In the genomic region with DNA sequence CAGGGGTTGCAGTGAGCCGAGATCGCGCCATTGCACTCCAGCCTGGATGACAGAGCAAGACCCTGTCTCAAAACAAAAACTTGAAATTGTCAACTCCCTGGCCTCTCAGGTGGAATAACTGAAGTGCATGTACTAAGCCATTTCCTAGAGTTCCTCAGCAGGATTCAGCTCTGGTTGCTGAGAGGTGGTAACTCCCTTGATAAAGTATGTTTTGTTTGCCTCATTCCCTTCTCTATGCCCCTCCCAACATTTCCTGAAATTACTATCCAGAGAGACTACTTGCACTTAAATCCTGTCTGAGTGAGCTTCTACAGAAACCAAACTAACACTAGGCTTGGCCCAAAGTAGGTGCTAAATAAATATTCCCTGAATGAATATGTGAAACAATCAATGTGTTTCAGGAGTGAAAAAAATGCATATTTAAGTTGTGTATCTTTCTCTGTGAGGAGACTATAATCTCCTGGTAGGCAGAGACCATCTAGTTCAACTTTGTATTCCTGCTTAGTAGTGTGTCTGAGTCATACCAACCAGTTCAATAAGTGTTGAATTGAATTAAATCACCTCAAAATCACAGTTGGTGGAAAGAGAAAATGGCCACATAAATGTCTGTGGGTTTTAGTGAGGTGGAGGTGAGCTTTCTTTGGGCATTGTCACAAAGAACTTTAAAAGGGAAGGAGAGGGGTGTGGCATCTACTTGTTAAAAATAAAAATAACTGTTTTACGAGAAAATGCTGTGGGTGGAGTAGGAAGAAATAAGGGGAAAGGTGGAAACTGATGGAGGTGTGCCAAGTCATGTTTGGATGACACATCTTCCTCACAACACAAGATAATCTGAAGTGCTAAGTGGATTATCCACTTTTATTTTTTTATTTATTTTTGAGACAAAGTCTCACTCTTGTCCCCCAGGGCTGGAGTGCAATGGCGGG, we compare ENCODE assay signal across 28 cellular contexts. TPM values are rescaled to one million over a fixed set of nuclear protein-coding genes. Genes with fewer than 3 reads are reported as not detected.
A peak's percentile ranks its signal among the peaks of the same experiment; 100 is the strongest.
DNase-seq lines count a peak whose midpoint lies in the region; ATAC-seq and TF ChIP-seq lines count a peak whose summit lies in the region.
"Had no signal": no experiment of that assay in that cellular context is flagged by ENCODE, and none has a peak within 500 bp of the region (broad histone marks: within the 10 kb centered on the region; RNA-seq: fewer than 3 reads in every experiment).

No MANE protein-coding gene starts in this region.

- no peak overlapping the region for H3K27ac Mint-ChIP-seq in activated T-cell treated with anti-CD3 and anti-CD28 coated beads, Interleukin-2, amount 50 U/mL, for 72 hours
- H3K27ac Mint-ChIP-seq: activated CD4-positive, alpha-beta T cell treated with anti-CD3 and anti-CD28 coated beads, Interleukin-2, amount 10 ng/mL, durations not matched to agents 7 days and 5 days; activated CD8-positive, alpha-beta memory T cell treated with anti-CD3 and anti-CD28 coated beads, Interleukin-2, amount 10 ng/mL, durations not matched to agents 7 days and 5 days; natural killer cell treated with Interleukin-12 subunit alpha and Interleukin-12 subunit beta and Interleukin-15 and Interleukin-18, amount 100 ng/mL, for 72 hours had no signal

- CTCF ChIA-PET in HCT116 (lab: Charles Lee): no interaction called here

- no peak overlapping the region for H3K9ac ChIP-seq in HCT116 (ENCODE audit: low read length)

- H3K9me3 Mint-ChIP-seq in activated T-cell treated with anti-CD3 and anti-CD28 coated beads, Interleukin-2, amount 50 U/mL, for 72 hours: no peaks in the 10 kb centered on the region
- H3K9me3 Mint-ChIP-seq: activated CD4-positive, alpha-beta T cell treated with anti-CD3 and anti-CD28 coated beads, Interleukin-2, amount 10 ng/mL, durations not matched to agents 7 days and 5 days; natural killer cell treated with Interleukin-12 subunit alpha and Interleukin-12 subunit beta and Interleukin-15 and Interleukin-18, amount 100 ng/mL, for 72 hours had no signal

- H3K4me1 Mint-ChIP-seq in activated T-cell treated with anti-CD3 and anti-CD28 coated beads, Interleukin-2, amount 50 U/mL, for 72 hours (ENCODE audit: low read depth): peaks cover 7% of the 10 kb centered on the region

- H3K4me1 ChIP-seq in HCT116 (ENCODE audit: control insufficient read depth in 1 of 2, insufficient read depth in 2 of 2, low read length in 2 of 2) (peaks cover 5 to 14% of the 10 kb centered on the region in 2 experiments; a peak in 3 of 4 replicates), RWPE2 (ENCODE audit: insufficient read depth, poor library complexity, severe bottlenecking) (peaks cover 11% of the 10 kb centered on the region)
- H3K4me1 ChIP-seq: Caco-2, gastroesophageal sphincter, psoas muscle, sigmoid colon, SJCRH30 had no signal

- no peaks in the 10 kb centered on the region for H3K9me2 ChIP-seq in HCT116 (ENCODE audit: insufficient read depth)

- H3K4me2 ChIP-seq in HCT116 (ENCODE audit: low read length): peak overlapping the region; percentile 53
- H3K4me2 ChIP-seq: hepatocyte had no signal

- no peaks in the 10 kb centered on the region for H4K20me1 ChIP-seq in HCT116 (ENCODE audit: insufficient read depth)

- no peaks in the 10 kb centered on the region for H3K36me3 ChIP-seq in HCT116 (ENCODE audit: control insufficient read depth in 1 of 2, insufficient read depth in 2 of 2, low read length in 2 of 2)
- H3K36me3 ChIP-seq in RWPE2 (ENCODE audit: low read depth): no peaks in the 10 kb centered on the region
- H3K36me3 ChIP-seq: cardiac muscle cell, gastroesophageal sphincter, sigmoid colon, SJCRH30, WERI-Rb-1 had no signal

- TF ChIP-seq CTCF in HCT116 (IDR thresholded peaks at IDR 0.05 in 2 of 3, conservative IDR thresholded peaks at IDR 0.05 in 1 of 3; ENCODE audit: borderline replicate concordance in 1 of 3, insufficient read depth in 1 of 3, low read depth in 2 of 3, low read length in 2 of 3): no peak
- no peak for TF ChIP-seq CTCF in RWPE2 (IDR thresholded peaks at IDR 0.05; ENCODE audit: poor library complexity, severe bottlenecking)

- no peak overlapping the region for H3K27ac ChIP-seq in HCT116 (ENCODE audit: low read depth, low read length)
- H3K27ac ChIP-seq in RWPE2 (ENCODE audit: poor library complexity, severe bottlenecking): no peak overlapping the region
- H3K27ac ChIP-seq: C4-2B, cardiac muscle cell, gastroesophageal sphincter, hepatocyte, psoas muscle, sigmoid colon, SJCRH30, WERI-Rb-1 had no signal

- peak overlapping the region in 1 of 2 donors; percentile 10 for H3K4me3 Mint-ChIP-seq in activated T-cell treated with anti-CD3 and anti-CD28 coated beads, Interleukin-2, amount 50 U/mL, for 72 hours
- H3K4me3 Mint-ChIP-seq: activated CD4-positive, alpha-beta T cell treated with anti-CD3 and anti-CD28 coated beads, Interleukin-2, amount 10 ng/mL, durations not matched to agents 7 days and 5 days; activated CD8-positive, alpha-beta memory T cell treated with anti-CD3 and anti-CD28 coated beads, Interleukin-2, amount 10 ng/mL, durations not matched to agents 7 days and 5 days; natural killer cell treated with Interleukin-12 subunit alpha and Interleukin-12 subunit beta and Interleukin-15 and Interleukin-18, amount 100 ng/mL, for 72 hours had no signal

- no peaks in the 10 kb centered on the region for H3K27me3 Mint-ChIP-seq in activated T-cell treated with anti-CD3 and anti-CD28 coated beads, Interleukin-2, amount 50 U/mL, for 72 hours (ENCODE audit: low read depth)
- H3K27me3 Mint-ChIP-seq: activated CD4-positive, alpha-beta T cell treated with anti-CD3 and anti-CD28 coated beads, Interleukin-2, amount 10 ng/mL, durations not matched to agents 7 days and 5 days; activated CD8-positive, alpha-beta memory T cell treated with anti-CD3 and anti-CD28 coated beads, Interleukin-2, amount 10 ng/mL, durations not matched to agents 7 days and 5 days had no signal

- peak; percentile 33 to 36 for ATAC-seq in activated T-cell treated with anti-CD3 and anti-CD28 coated beads, Interleukin-2, amount 50 U/mL, for 72 hours (replicated peaks in 1 of 2)
- ATAC-seq in HCT116 (0 out of 2 replicates have a peak, but pooled peaks have one; percentile 30), RWPE2 (ENCODE audit: low read depth) (0 out of 3 replicates have a peak, but pooled peaks have one; percentile 31)
- peak; percentile 65 for ATAC-seq in stimulated activated naive CD8-positive, alpha-beta T cell treated with anti-CD3 and anti-CD28 coated beads, Interleukin-15, Interleukin-2, amounts not matched to agents 100 U/mL and 50 U/mL, for 24 hours
- ATAC-seq: activated CD8-positive, alpha-beta memory T cell treated with anti-CD3 and anti-CD28 coated beads, Interleukin-2, amount 10 ng/mL, durations not matched to agents 7 days and 5 days; gastroesophageal sphincter; psoas muscle had no signal

- no peaks in the 10 kb centered on the region for H3K36me3 Mint-ChIP-seq in activated T-cell treated with anti-CD3 and anti-CD28 coated beads, Interleukin-2, amount 50 U/mL, for 72 hours (ENCODE audit: insufficient read depth in 2 of 2)
- H3K36me3 Mint-ChIP-seq: activated CD8-positive, alpha-beta memory T cell treated with anti-CD3 and anti-CD28 coated beads, Interleukin-2, amount 10 ng/mL, durations not matched to agents 7 days and 5 days; natural killer cell treated with Interleukin-12 subunit alpha and Interleukin-12 subunit beta and Interleukin-15 and Interleukin-18, amount 100 ng/mL, for 72 hours had no signal

- RAD21 ChIA-PET in HCT116 (lab: Charles Lee; ENCODE audit: low non-redundant PET in 1 of 2, low total read pairs in 2 of 2, uncharacterized antibody in 2 of 2, unreplicated experiment in 2 of 2): no interaction called here

- BruUV-seq in HCT116 (replicated peaks; lab: Mats Ljungman, UMichigan): no TSS peak

- H3K27me3 ChIP-seq in HCT116 (ENCODE audit: insufficient read depth, low read length) (no peaks in the 10 kb centered on the region), RWPE2 (ENCODE audit: insufficient read depth, poor library complexity, severe bottlenecking) (no peaks in the 10 kb centered on the region)
- H3K27me3 ChIP-seq: cardiac muscle cell, gastroesophageal sphincter, hepatocyte, sigmoid colon had no signal

- POLR2A ChIA-PET in HCT116 (lab: Charles Lee): no interaction called here

- no peaks in the 10 kb centered on the region for H3K9me3 ChIP-seq in HCT116 (ENCODE audit: control insufficient read depth in 1 of 2, insufficient read depth in 1 of 2, low read depth in 1 of 2, low read length in 2 of 2)
- no peaks in the 10 kb centered on the region for H3K9me3 ChIP-seq in RWPE2 (ENCODE audit: severe bottlenecking)
- H3K9me3 ChIP-seq: Caco-2, gastroesophageal sphincter, psoas muscle, sigmoid colon, SJCRH30 had no signal

- H3K4me3 ChIP-seq in HCT116 (replicated peaks in 1 of 2; ENCODE audit: low read depth in 1 of 2, low read length in 2 of 2) (no peak overlapping the region; a peak in 1 of 4 replicates), RWPE2 (ENCODE audit: severe bottlenecking) (no peak overlapping the region)
- H3K4me3 ChIP-seq: cardiac muscle cell, gastroesophageal sphincter, hepatocyte, lung, psoas muscle, sigmoid colon, SJCRH30 had no signal

- TF ChIP-seq POLR2A in HCT116 (IDR thresholded peaks at IDR 0.05; ENCODE audit: borderline replicate concordance, extremely low read depth, insufficient read depth, insufficient read length): no peak

- no peak for DNase-seq in activated T-cell treated with anti-CD3 and anti-CD28 coated beads, Interleukin-2, amount 50 U/mL, for 72 hours
- no peak for DNase-seq in activated T-cell treated with anti-CD3 and anti-CD28 coated beads, Interleukin-2, amount 50 U/mL, for 48 hours
- DNase-seq in HCT116 (ENCODE audit: low read depth, low spot score) (no peak), RWPE2 (ENCODE audit: low spot score) (no peak), NCI-H187 treated with DMSO at 0.1 percent for 48 hours (lab: John Stamatoyannopoulos, UW) (no peak), glomerular visceral epithelial cell (ENCODE audit: extremely low spot score) (no peak)
- DNase-seq in stimulated activated naive CD8-positive, alpha-beta T cell treated with anti-CD3 and anti-CD28 coated beads, Interleukin-15, Interleukin-2, amounts not matched to agents 100 U/mL and 50 U/mL, for 24 hours: no peak
- DNase-seq: activated CD4-positive, alpha-beta T cell treated with anti-CD3 and anti-CD28 coated beads, Interleukin-2, amount 10 ng/mL, durations not matched to agents 7 days and 5 days; activated CD8-positive, alpha-beta memory T cell treated with anti-CD3 and anti-CD28 coated beads, Interleukin-2, amount 10 ng/mL, durations not matched to agents 7 days and 5 days; Caco-2; DND-41; effector CD8-positive, alpha-beta T cell; kidney glomerular epithelial cell; NCI-H2081 treated with DMSO at 0.1 percent for 48 hours; psoas muscle; sigmoid colon; SJCRH30; stimulated activated CD4-positive, alpha-beta T cell treated with anti-CD3 and anti-CD28 coated beads, Interleukin-12 subunit alpha, Interleukin-12 subunit beta, amount 100 ng/mL, for 4 hours; stimulated activated CD4-positive, alpha-beta T cell treated with anti-CD3 and anti-CD28 coated beads, Interleukin-4, amount 100 ng/mL, for 24 hours; SW 1271; T1000; WERI-Rb-1 had no signal

- no peaks in the 10 kb centered on the region for H3K79me2 ChIP-seq in HCT116 (ENCODE audit: insufficient read depth, low read length)
- H3K79me2 ChIP-seq: hepatocyte had no signal

- intact Hi-C loops in HCT116 (cut with micrococcal nuclease): no loop called here

- TF ChIP-seq RAD21 in HCT116 (IDR thresholded peaks at IDR 0.05; ENCODE audit: low read depth): no peak

- no peak overlapping the region for H2AFZ ChIP-seq in HCT116 (ENCODE audit: low read depth, low read length, poor library complexity, severe bottlenecking)
- H2AFZ ChIP-seq: hepatocyte had no signal

RNA-seq across cellular contexts. Expression of gene RIMKLA, which starts 12.6 kb away (rescaled TPM):
- 1 to 10 TPM in 1 of 2 donors, under 1 TPM in 1; 0.79 to 1.9 TPM for total RNA-seq in activated T-cell treated with anti-CD3 and anti-CD28 coated beads, Interleukin-2, amount 50 U/mL, for 72 hours
- 4.9 TPM for total RNA-seq in HCT116 (2021; ENCODE audit: unreplicated experiment)
- polyA plus RNA-seq in HCT116 (2012): 3.7 and 5.1 TPM in 2 replicates

RNA-seq across cellular contexts. Expression of gene FOXJ3, which starts 58.2 kb away (rescaled TPM):
- 10 to 100 TPM; 44.5 to 47.5 TPM for total RNA-seq in activated T-cell treated with anti-CD3 and anti-CD28 coated beads, Interleukin-2, amount 50 U/mL, for 72 hours
- total RNA-seq in HCT116 (2021; ENCODE audit: unreplicated experiment): 51.1 TPM
- polyA plus RNA-seq in HCT116 (2012): 18.0 and 18.9 TPM in 2 replicates
